ENCODE assay signal across 24 cellular contexts in the genomic region with DNA sequence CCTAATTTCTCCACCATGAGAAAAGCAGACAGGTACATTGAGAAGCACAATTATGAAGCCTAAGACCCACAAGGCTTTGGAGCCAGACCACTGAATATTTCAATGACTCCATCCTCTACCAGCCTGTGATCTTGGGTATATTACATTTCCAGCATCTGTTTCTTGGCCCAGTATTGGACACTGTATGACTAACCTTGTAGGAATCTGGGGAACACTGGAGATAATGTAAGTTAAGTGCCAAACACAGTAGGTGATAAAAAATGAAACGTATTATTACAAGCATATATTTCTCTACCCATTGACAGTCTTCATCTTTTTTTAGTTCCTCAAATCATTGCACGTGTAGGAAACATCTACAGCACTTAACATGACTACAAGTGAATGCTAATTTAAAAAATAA. TPM values are rescaled to one million over a fixed set of nuclear protein-coding genes. Genes with fewer than 3 reads are reported as not detected.
DNase-seq lines count a peak whose midpoint lies in the region; ATAC-seq, FAIRE-seq and TF ChIP-seq lines count a peak whose summit lies in the region.
"Had no signal": no experiment of that assay in that cellular context is flagged by ENCODE, and none has a peak within 500 bp of the region (broad histone marks: within the 10 kb centered on the region; RNA-seq: fewer than 3 reads in every experiment).

No MANE protein-coding gene starts in this region.

- no peaks in the 10 kb centered on the region for H3K79me2 ChIP-seq in HCT116 (ENCODE audit: insufficient read depth, low read length)
- H3K79me2 ChIP-seq: parathyroid adenoma had no signal

- no peaks in the 10 kb centered on the region for H3K9me2 ChIP-seq in HCT116 (ENCODE audit: insufficient read depth)

- H3K4me1 ChIP-seq in HCT116 (ENCODE audit: control insufficient read depth in 1 of 2, insufficient read depth in 2 of 2, low read length in 2 of 2): peaks cover 0 to 35% of the 10 kb centered on the region in 2 experiments; a peak in 3 of 4 replicates
- H3K4me1 ChIP-seq in small intestine (ENCODE audit: control insufficient read depth in 2 of 2, insufficient read depth in 1 of 2, low read depth in 1 of 2, low read length in 1 of 2): no peaks in the 10 kb centered on the region
- H3K4me1 ChIP-seq: parathyroid adenoma, upper lobe of right lung had no signal

- DNase-seq in A172 (ENCODE audit: low spot score): peak; percentile 87
- no peak for DNase-seq in HCT116 (ENCODE audit: low read depth, low spot score)
- DNase-seq in RPMI7951 (ENCODE audit: low read depth): peak; percentile 79
- DNase-seq in fibroblast of gingiva (ENCODE audit: low read depth): peak; percentile 38
- DNase-seq in Kasumi-1 (lab: John Stamatoyannopoulos, UW): no peak
- DNase-seq in NCI-H1092 (lab: John Stamatoyannopoulos, UW): no peak
- DNase-seq in NCI-H1417 (lab: John Stamatoyannopoulos, UW): no peak
- DNase-seq in small intestine: no peak
- DNase-seq: activated CD4-positive, alpha-beta T cell treated with anti-CD3 and anti-CD28 coated beads, Interleukin-2, amount 50 U/mL, for 48 hours; activated T-cell treated with anti-CD3 and anti-CD28 coated beads, Interleukin-2, amount 50 U/mL, for 24 hours; CD8-positive, alpha-beta memory T cell; endodermal cell; NCI-H2107; NCI-H82; RPMI8226; stimulated activated naive CD8-positive, alpha-beta T cell treated with anti-CD3 and anti-CD28 coated beads, Interleukin-15, Interleukin-2, amounts not matched to agents 100 U/mL and 50 U/mL, for 24 hours; T-cell; upper lobe of right lung had no signal

- RAD21 ChIA-PET in HCT116 (lab: Charles Lee; ENCODE audit: low non-redundant PET in 1 of 2, low total read pairs in 2 of 2, uncharacterized antibody in 2 of 2, unreplicated experiment in 2 of 2): no interaction called here

- no peaks in the 10 kb centered on the region for H3K9me3 ChIP-seq in HCT116 (ENCODE audit: control insufficient read depth in 1 of 2, insufficient read depth in 1 of 2, low read depth in 1 of 2, low read length in 2 of 2)
- no peaks in the 10 kb centered on the region for H3K9me3 ChIP-seq in small intestine (ENCODE audit: control insufficient read depth, low read depth)
- H3K9me3 ChIP-seq: gastroesophageal sphincter, upper lobe of right lung had no signal

- CTCF ChIA-PET in HCT116 (lab: Charles Lee): interaction anchor here (1.8 kb wide), 1 partner anchor 475 kb away, joined by 8 read pairs; no protein-coding TSS in a partner anchor

- no peak for FAIRE-seq in small intestine (lab: Jason Lieb, UNC)
- FAIRE-seq: A204.1 had no signal

- POLR2A ChIA-PET in HCT116 (lab: Charles Lee): no interaction called here

- no peak for TF ChIP-seq RAD21 in HCT116 (IDR thresholded peaks at IDR 0.05; ENCODE audit: low read depth)

- intact Hi-C loops in HCT116 (cut with micrococcal nuclease): no loop called here

- peak overlapping the region; percentile 6; the same call in 1 of the 2 replicates for H3K4me2 ChIP-seq in HCT116 (ENCODE audit: low read length)
- H3K4me2 ChIP-seq: GM23338 had no signal

- WGBS in small intestine, 3 donors: 72 to 76% (median 76%) methylated on average over 2 of the region's 2 CpGs

- no peak for ATAC-seq in HCT116
- ATAC-seq: activated naive CD4-positive, alpha-beta T cell treated with anti-CD3 and anti-CD28 coated beads, Interleukin-2, amount 50 U/mL, for 72 hours; gastroesophageal sphincter; GM23338; stimulated activated naive CD8-positive, alpha-beta T cell treated with anti-CD3 and anti-CD28 coated beads, Interleukin-15, Interleukin-2, amounts not matched to agents 100 U/mL and 50 U/mL, for 24 hours; T-cell; upper lobe of right lung had no signal

- no peak overlapping the region for H3K4me3 ChIP-seq in HCT116 (replicated peaks in 1 of 2; ENCODE audit: low read depth in 1 of 2, low read length in 2 of 2)
- no peak overlapping the region for H3K4me3 ChIP-seq in small intestine (ENCODE audit: low read depth in 1 of 2, low read length in 2 of 2)
- H3K4me3 ChIP-seq: gastroesophageal sphincter, GM23338, upper lobe of right lung had no signal

- no peak for TF ChIP-seq POLR2A in HCT116 (IDR thresholded peaks at IDR 0.05; ENCODE audit: borderline replicate concordance, extremely low read depth, insufficient read depth, insufficient read length)

- H3K27me3 ChIP-seq in HCT116 (ENCODE audit: insufficient read depth, low read length) (no peaks in the 10 kb centered on the region), small intestine (ENCODE audit: control insufficient read depth in 2 of 2, insufficient read depth in 2 of 2, low read length in 2 of 2) (no peaks in the 10 kb centered on the region)
- H3K27me3 ChIP-seq: gastroesophageal sphincter, upper lobe of right lung had no signal

- H4K20me1 ChIP-seq in HCT116 (ENCODE audit: insufficient read depth): no peaks in the 10 kb centered on the region

- H3K9ac ChIP-seq in HCT116 (ENCODE audit: low read length): no peak overlapping the region
- H3K9ac ChIP-seq: parathyroid adenoma had no signal

- H2AFZ ChIP-seq in HCT116 (ENCODE audit: low read depth, low read length, poor library complexity, severe bottlenecking): no peak overlapping the region
- H2AFZ ChIP-seq: GM23338, parathyroid adenoma had no signal

- no peak overlapping the region for H3K27ac ChIP-seq in HCT116 (ENCODE audit: low read depth, low read length)
- no peak overlapping the region for H3K27ac ChIP-seq in small intestine (ENCODE audit: low read depth in 1 of 2, low read length in 1 of 2)
- H3K27ac ChIP-seq: parathyroid adenoma, upper lobe of right lung, VCaP had no signal

- H3K36me3 ChIP-seq in HCT116 (ENCODE audit: control insufficient read depth in 1 of 2, insufficient read depth in 2 of 2, low read length in 2 of 2) (no peaks in the 10 kb centered on the region), small intestine (ENCODE audit: control insufficient read depth in 2 of 2, insufficient read depth in 2 of 2, low read length in 2 of 2) (no peaks in the 10 kb centered on the region)
- H3K36me3 ChIP-seq: gastroesophageal sphincter, upper lobe of right lung had no signal

- BruUV-seq in HCT116 (replicated peaks; lab: Mats Ljungman, UMichigan): no TSS peak

- no peak for TF ChIP-seq CTCF in HCT116 (IDR thresholded peaks at IDR 0.05 in 2 of 3, conservative IDR thresholded peaks at IDR 0.05 in 1 of 3; ENCODE audit: borderline replicate concordance in 1 of 3, insufficient read depth in 1 of 3, low read depth in 2 of 3, low read length in 2 of 3)

TF ChIP-seq in HCT116, 20 proteins besides CTCF, POLR2A, EP300 and RAD21:
- no peak for TF ChIP-seq CEBPB (IDR thresholded peaks at IDR 0.05; ENCODE audit: low read depth)
- TF ChIP-seq ZFX (IDR thresholded peaks at IDR 0.05): no peak
- TF ChIP-seq EZH2phosphoT487 (IDR thresholded peaks at IDR 0.05; ENCODE audit: borderline replicate concordance): no peak
- no peak for TF ChIP-seq EZH2 (IDR thresholded peaks at IDR 0.05)
- no peak for TF ChIP-seq SRF (IDR thresholded peaks at IDR 0.05; ENCODE audit: low read depth)
- no peak for TF ChIP-seq YY1 (IDR thresholded peaks at IDR 0.05; ENCODE audit: extremely low read depth, insufficient replicate concordance, low read depth, low read length)
- no peak for TF ChIP-seq EGR1 (IDR thresholded peaks at IDR 0.05; ENCODE audit: low read depth)
- TF ChIP-seq SIN3A (IDR thresholded peaks at IDR 0.05; ENCODE audit: low read depth): no peak
TF ChIP-seq in HCT116: peak in this region for 0.

RNA-seq across cellular contexts. Expression of a gene that starts 28.6 kb away (rescaled TPM):
- total RNA-seq in A172 (2014; rRNA removed; shearing (Covaris generic)): 21.1 and 21.3 TPM in 2 replicates
- 27.5 TPM for total RNA-seq in HCT116 (2021; ENCODE audit: unreplicated experiment)
- polyA plus RNA-seq in HCT116 (2012): 8.3 and 8.8 TPM in 2 replicates
- total RNA-seq in RPMI7951 (2014; rRNA removed; shearing (Covaris generic)): 11.4 and 14.3 TPM in 2 replicates
- polyA plus RNA-seq in small intestine: 10 to 100 TPM in 2 of 3 donors, 1 to 10 TPM in 1; 7.9 to 12.7 (median 10.3) TPM

RNA-seq across cellular contexts. Expression of a gene that starts 29.1 kb away (rescaled TPM):
- 10.0 and 11.1 TPM in 2 replicates for total RNA-seq in A172 (2014; rRNA removed; shearing (Covaris generic))
- total RNA-seq in HCT116 (2021; ENCODE audit: unreplicated experiment): 2.9 TPM
- not detected in 2 replicates for polyA plus RNA-seq in HCT116 (2012)
- total RNA-seq in RPMI7951 (2014; rRNA removed; shearing (Covaris generic)): 6.4 and 11.7 TPM in 2 replicates
- polyA plus RNA-seq in small intestine: 1 to 10 TPM in 2 of 3 donors, under 1 TPM in 1; 0.27 to 1.6 (median 1.4) TPM
- total RNA-seq: GM23338 had no signal

RNA-seq across cellular contexts. Expression of a gene that starts 52.7 kb away (rescaled TPM):
- 147 and 165 TPM in 2 replicates for total RNA-seq in A172 (2014; rRNA removed; shearing (Covaris generic))
- total RNA-seq in HCT116 (2021; ENCODE audit: unreplicated experiment): 167 TPM
- polyA plus RNA-seq in HCT116 (2012): 36.9 and 46.1 TPM in 2 replicates
- total RNA-seq in RPMI7951 (2014; rRNA removed; shearing (Covaris generic)): 97.2 and 118 TPM in 2 replicates
- 10 to 100 TPM; 12.7 to 38.4 (median 13.0) TPM for polyA plus RNA-seq in small intestine

Comparison
In these comparisons a context has a peak if more than half of its experiments do, and no peak if none do; other contexts are left out.
1. DNase-seq: peak in A172 (single experiment), RPMI7951 (single experiment) and fibroblast of gingiva (single experiment); none in HCT116 (single experiment), Kasumi-1 (0 of 2), NCI-H1092 (single experiment), NCI-H1417 (0 of 3) and small intestine (single experiment).